Comparison of ENCODE assay signal across 10 cellular contexts in genomic region chr7:29987083-29987482, GRCh38. TPM values are rescaled to one million over a fixed set of nuclear protein-coding genes. Genes with fewer than 3 reads are reported as not detected.
A peak's percentile ranks its signal among the peaks of the same experiment; 100 is the strongest.
DNase-seq lines count a peak whose midpoint lies in the region; ATAC-seq and TF ChIP-seq lines count a peak whose summit lies in the region.
"Had no signal": no experiment of that assay in that cellular context is flagged by ENCODE, and none has a peak within 500 bp of the region (broad histone marks: within the 10 kb centered on the region; RNA-seq: fewer than 3 reads in every experiment).

No MANE protein-coding gene starts in this region.

- H3K4me3 Mint-ChIP-seq in CD4-positive, alpha-beta T cell: no peak overlapping the region

- CTCF ChIA-PET in CD4-positive, alpha-beta T cell (lab: Charles Lee): interaction anchor here (1.2 kb wide), 1 partner anchor 12 kb away, joined by 3 read pairs; no protein-coding TSS in a partner anchor

- peaks cover 5% of the 10 kb centered on the region for H3K4me1 ChIP-seq in SJCRH30

- ATAC-seq in CD4-positive, alpha-beta T cell (ENCODE audit: poor library complexity): no peak

- no peaks in the 10 kb centered on the region for H3K27me3 ChIP-seq in SJCRH30
- peaks cover 32% of the 10 kb centered on the region for H3K27me3 ChIP-seq in CD4-positive, alpha-beta T cell (ENCODE audit: control insufficient read depth, insufficient read depth, low read length)

- no peaks in the 10 kb centered on the region for H3K9me3 ChIP-seq in SJCRH30 (replicated peaks)
- no peaks in the 10 kb centered on the region for H3K9me3 ChIP-seq in CD4-positive, alpha-beta T cell (ENCODE audit: control insufficient read depth, low read length)

- in situ Hi-C loops in GM13976 (cut with MboI; ENCODE audit: low sequenced_read_pairs, unreplicated experiment): no loop called here

- H3K4me3 ChIP-seq in SJCRH30 (peak overlapping the region; percentile 98), foreskin fibroblast (ENCODE audit: low read depth in 1 of 2, low read length in 2 of 2) (peak overlapping the region in 1 of 2 donors; percentile 60)

- H3K9me3 Mint-ChIP-seq in CD4-positive, alpha-beta T cell: no peaks in the 10 kb centered on the region

- POLR2A ChIA-PET in CD4-positive, alpha-beta T cell (lab: Charles Lee): interaction anchor here (1.5 kb wide), 1 partner anchor 18 kb away, joined by 3 read pairs; no protein-coding TSS in a partner anchor

- peak overlapping the region; percentile 96 for H3K27ac ChIP-seq in SJCRH30
- H3K27ac ChIP-seq in substantia nigra (ENCODE audit: low read depth, low read length, poor library complexity, severe bottlenecking): peak overlapping the region; percentile 86
- H3K27ac ChIP-seq in CD4-positive, alpha-beta T cell (ENCODE audit: low read depth, low read length): no peak overlapping the region

- H3K27me3 Mint-ChIP-seq in CD4-positive, alpha-beta T cell: peaks cover 55% of the 10 kb centered on the region

- peaks cover 8% of the 10 kb centered on the region for H3K4me1 Mint-ChIP-seq in CD4-positive, alpha-beta T cell (ENCODE audit: low read depth)

- TF ChIP-seq CTCF in GM13976 (IDR thresholded peaks at IDR 0.05; ENCODE audit: borderline replicate concordance, control extremely low read depth, extremely low read depth, insufficient read depth, missing control alignments): no peak
- no peak for TF ChIP-seq CTCF in foreskin fibroblast (IDR thresholded peaks at IDR 0.05; ENCODE audit: low read depth, low read length)
- TF ChIP-seq CTCF in CD4-positive, alpha-beta T cell (IDR thresholded peaks at IDR 0.05): no peak

- H3K36me3 Mint-ChIP-seq in CD4-positive, alpha-beta T cell (ENCODE audit: low read depth): no peaks in the 10 kb centered on the region

- peak; percentile 40 for DNase-seq in GM13976 (ENCODE audit: low spot score)
- DNase-seq in SJCRH30: no peak
- peak; percentile 52 to 72 for DNase-seq in foreskin fibroblast
- no peak for DNase-seq in substantia nigra (lab: John Stamatoyannopoulos, UW)
- DNase-seq in effector CD8-positive, alpha-beta T cell (lab: John Stamatoyannopoulos, UW): no peak
- no peak for DNase-seq in activated CD4-positive, alpha-beta T cell treated with anti-CD3 and anti-CD28 coated beads for 48 hours
- DNase-seq in NCI-H82 treated with DMSO at 0.1 percent for 48 hours (lab: John Stamatoyannopoulos, UW; ENCODE audit: unreplicated experiment): no peak
- no peak for DNase-seq in CD4-positive, alpha-beta T cell
- DNase-seq: activated gamma-delta T cell; stimulated activated CD4-positive, alpha-beta T cell treated with anti-CD3 and anti-CD28 coated beads, Interleukin-1b, Interleukin-23, amount 100 ng/mL, for 48 hours had no signal

- H3K36me3 ChIP-seq in SJCRH30: peaks cover 9% of the 10 kb centered on the region

- H3K27ac Mint-ChIP-seq in CD4-positive, alpha-beta T cell: no peak overlapping the region

- intact Hi-C loops in CD4-positive, alpha-beta T cell (cut with DNase I, micrococcal nuclease): no loop called here

RNA-seq across cellular contexts. Expression of gene SCRN1, which starts 2.5 kb away (rescaled TPM):
- total RNA-seq in SJCRH30 (2014; rRNA removed; shearing (Covaris generic)): 162 and 171 TPM in 2 replicates
- total RNA-seq in CD4-positive, alpha-beta T cell: 1 to 10 TPM; 2.4 to 3.2 TPM

RNA-seq across cellular contexts. Expression of gene FKBP14, which starts 39.4 kb away (rescaled TPM):
- 23.7 and 29.7 TPM in 2 replicates for total RNA-seq in SJCRH30 (2014; rRNA removed; shearing (Covaris generic))
- total RNA-seq in CD4-positive, alpha-beta T cell: 1 to 10 TPM; 4.3 to 5.2 TPM

RNA-seq across cellular contexts. Expression of gene PLEKHA8, which starts 41.1 kb away (rescaled TPM):
- 25.4 and 26.2 TPM in 2 replicates for total RNA-seq in SJCRH30 (2014; rRNA removed; shearing (Covaris generic))
- 1 to 10 TPM; 7.0 to 7.4 TPM for total RNA-seq in CD4-positive, alpha-beta T cell

Comparison
In these comparisons a context has a peak if more than half of its experiments do, and no peak if none do; other contexts are left out.
1. DNase-seq: peak in GM13976 (single experiment) and foreskin fibroblast (2 of 2); none in SJCRH30 (0 of 2), substantia nigra (0 of 49), effector CD8-positive, alpha-beta T cell (single experiment), activated CD4-positive, alpha-beta T cell treated with anti-CD3 and anti-CD28 coated beads for 48 hours (single experiment), NCI-H82 treated with DMSO at 0.1 percent for 48 hours (single experiment) and CD4-positive, alpha-beta T cell (0 of 10).
2. RNA of gene SCRN1, which starts 2.5 kb away (total RNA-seq): 162 to 171 TPM in SJCRH30; 2.4 to 3.2 TPM in CD4-positive, alpha-beta T cell; every median in the first group is over 10 times any median in the second.